30 cellular contexts compared by ENCODE assay signal in the genomic region with DNA sequence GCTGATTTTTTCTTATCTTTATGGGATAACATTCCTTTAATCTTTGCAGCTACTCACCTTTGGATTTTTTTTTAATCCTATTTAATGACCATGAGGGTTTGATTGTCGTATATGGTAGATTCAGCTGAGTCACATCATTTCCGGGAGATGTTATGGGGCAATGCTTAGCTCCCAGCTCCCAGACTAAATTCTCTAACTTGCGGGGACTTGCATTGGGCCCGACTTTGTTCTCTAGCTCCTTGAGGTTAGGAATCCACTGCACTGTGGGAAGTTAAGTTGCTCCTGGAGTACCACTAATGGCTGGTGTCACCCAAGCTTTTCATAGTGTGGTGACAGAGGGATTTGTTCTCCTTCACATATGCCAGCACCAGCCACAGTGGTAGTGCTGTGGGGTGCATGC.
"Had no signal": no experiment of that assay in that cellular context is flagged by ENCODE, and none has a peak within 500 bp of the region (broad histone marks: within the 10 kb centered on the region; RNA-seq: fewer than 3 reads in every experiment).

No MANE protein-coding gene starts in this region.

- H3K9me3 ChIP-seq: body of pancreas, gastrocnemius medialis had no signal

- H3K27ac Mint-ChIP-seq: activated CD4-positive, alpha-beta memory T cell treated with anti-CD3 and anti-CD28 coated beads, Interleukin-2, amount 10 ng/mL, durations not matched to agents 7 days and 5 days; activated CD4-positive, alpha-beta T cell treated with anti-CD3 and anti-CD28 coated beads, Interleukin-2, amount 10 ng/mL, durations not matched to agents 7 days and 5 days; activated naive CD4-positive, alpha-beta T cell treated with anti-CD3 and anti-CD28 coated beads, Interleukin-2, amount 10 ng/mL, durations not matched to agents 7 days and 5 days; activated naive CD4-positive, alpha-beta T cell treated with anti-CD3 and anti-CD28 coated beads, Interleukin-2, amount 50 U/mL, for 72 hours; activated naive CD8-positive, alpha-beta T cell treated with anti-CD3 and anti-CD28 coated beads, Interleukin-2, amount 10 ng/mL, durations not matched to agents 7 days and 5 days; activated T-cell treated with anti-CD3 and anti-CD28 coated beads, Interleukin-2, amount 50 U/mL, for 24 hours; activated T-cell treated with anti-CD3 and anti-CD28 coated beads, Interleukin-2, amount 50 U/mL, for 72 hours; dendritic cell treated with granulocyte-macrophage colony-stimulating factor and Interleukin-4, amounts not matched to agents 40 ng/mL and 50 ng/mL, for 4 days; endodermal cell; WTC11 had no signal

- H3K4me3 Mint-ChIP-seq: activated CD4-positive, alpha-beta memory T cell treated with anti-CD3 and anti-CD28 coated beads, Interleukin-2, amount 10 ng/mL, durations not matched to agents 7 days and 5 days; activated CD4-positive, alpha-beta T cell treated with anti-CD3 and anti-CD28 coated beads, Interleukin-2, amount 10 ng/mL, durations not matched to agents 7 days and 5 days; activated naive CD4-positive, alpha-beta T cell treated with anti-CD3 and anti-CD28 coated beads, Interleukin-2, amount 10 ng/mL, durations not matched to agents 7 days and 5 days; activated naive CD8-positive, alpha-beta T cell treated with anti-CD3 and anti-CD28 coated beads, Interleukin-2, amount 10 ng/mL, durations not matched to agents 7 days and 5 days; activated T-cell treated with anti-CD3 and anti-CD28 coated beads, Interleukin-2, amount 50 U/mL, for 24 hours; activated T-cell treated with anti-CD3 and anti-CD28 coated beads, Interleukin-2, amount 50 U/mL, for 72 hours; central memory CD8-positive, alpha-beta T cell; dendritic cell treated with granulocyte-macrophage colony-stimulating factor and Interleukin-4, amounts not matched to agents 40 ng/mL and 50 ng/mL, for 4 days; endodermal cell; WTC11 had no signal

- H3K4me3 ChIP-seq: body of pancreas, coronary artery, dorsolateral prefrontal cortex, gastrocnemius medialis, heart left ventricle had no signal

- H3K36me3 Mint-ChIP-seq: activated naive CD4-positive, alpha-beta T cell treated with anti-CD3 and anti-CD28 coated beads, Interleukin-2, amount 10 ng/mL, durations not matched to agents 7 days and 5 days; activated naive CD4-positive, alpha-beta T cell treated with anti-CD3 and anti-CD28 coated beads, Interleukin-2, amount 50 U/mL, for 72 hours; activated naive CD8-positive, alpha-beta T cell treated with anti-CD3 and anti-CD28 coated beads, Interleukin-2, amount 10 ng/mL, durations not matched to agents 7 days and 5 days had no signal

- H3K4me1 ChIP-seq: body of pancreas, gastrocnemius medialis, heart left ventricle had no signal

- H3K36me3 ChIP-seq: gastrocnemius medialis, heart left ventricle had no signal

- DNase-seq: activated CD4-positive, alpha-beta memory T cell treated with anti-CD3 and anti-CD28 coated beads, Interleukin-2, amount 10 ng/mL, durations not matched to agents 7 days and 5 days; activated CD4-positive, alpha-beta T cell treated with anti-CD3 and anti-CD28 coated beads for 1 hour; activated CD4-positive, alpha-beta T cell treated with anti-CD3 and anti-CD28 coated beads for 4 hours; activated CD4-positive, alpha-beta T cell treated with anti-CD3 and anti-CD28 coated beads, Interleukin-2, amount 10 ng/mL, durations not matched to agents 7 days and 5 days; activated CD4-positive, alpha-beta T cell treated with anti-CD3 and anti-CD28 coated beads, Interleukin-2, amount 50 U/mL, for 4 hours; activated CD8-positive, alpha-beta memory T cell treated with anti-CD3 and anti-CD28 coated beads, Interleukin-2, amount 50 U/mL, for 48 hours; activated gamma-delta T cell; activated naive CD4-positive, alpha-beta T cell; activated naive CD4-positive, alpha-beta T cell treated with anti-CD3 and anti-CD28 coated beads, Interleukin-2, amount 10 ng/mL, durations not matched to agents 7 days and 5 days; activated naive CD8-positive, alpha-beta T cell treated with anti-CD3 and anti-CD28 coated beads, Interleukin-2, amount 10 ng/mL, durations not matched to agents 7 days and 5 days; activated T-cell treated with anti-CD3 and anti-CD28 coated beads for 4 hours; activated T-cell treated with anti-CD3 and anti-CD28 coated beads, Interleukin-2, amount 50 U/mL, for 24 hours; activated T-cell treated with anti-CD3 and anti-CD28 coated beads, Interleukin-2, amount 50 U/mL, for 72 hours; anterior cingulate cortex; body of pancreas; dorsolateral prefrontal cortex; effector memory CD4-positive, alpha-beta T cell; endodermal cell; foreskin fibroblast; gastrocnemius medialis; glutamatergic neuron; heart left ventricle; hypothalamus; T-helper 2 cell had no signal

- H3K27ac ChIP-seq: body of pancreas, coronary artery, dorsolateral prefrontal cortex, gastrocnemius medialis, heart left ventricle, VCaP had no signal

- H3K27me3 Mint-ChIP-seq: activated CD4-positive, alpha-beta memory T cell treated with anti-CD3 and anti-CD28 coated beads, Interleukin-2, amount 10 ng/mL, durations not matched to agents 7 days and 5 days; activated CD4-positive, alpha-beta T cell treated with anti-CD3 and anti-CD28 coated beads, Interleukin-2, amount 10 ng/mL, durations not matched to agents 7 days and 5 days; activated naive CD4-positive, alpha-beta T cell treated with anti-CD3 and anti-CD28 coated beads, Interleukin-2, amount 10 ng/mL, durations not matched to agents 7 days and 5 days; activated naive CD8-positive, alpha-beta T cell treated with anti-CD3 and anti-CD28 coated beads, Interleukin-2, amount 10 ng/mL, durations not matched to agents 7 days and 5 days; activated T-cell treated with anti-CD3 and anti-CD28 coated beads, Interleukin-2, amount 50 U/mL, for 24 hours; central memory CD8-positive, alpha-beta T cell; dendritic cell treated with granulocyte-macrophage colony-stimulating factor and Interleukin-4, amounts not matched to agents 40 ng/mL and 50 ng/mL, for 4 days had no signal

- H3K4me1 Mint-ChIP-seq: activated CD4-positive, alpha-beta memory T cell treated with anti-CD3 and anti-CD28 coated beads, Interleukin-2, amount 10 ng/mL, durations not matched to agents 7 days and 5 days; activated CD4-positive, alpha-beta T cell treated with anti-CD3 and anti-CD28 coated beads, Interleukin-2, amount 10 ng/mL, durations not matched to agents 7 days and 5 days; activated naive CD4-positive, alpha-beta T cell treated with anti-CD3 and anti-CD28 coated beads, Interleukin-2, amount 10 ng/mL, durations not matched to agents 7 days and 5 days; activated naive CD8-positive, alpha-beta T cell treated with anti-CD3 and anti-CD28 coated beads, Interleukin-2, amount 10 ng/mL, durations not matched to agents 7 days and 5 days; central memory CD8-positive, alpha-beta T cell; WTC11 had no signal

- H3K27me3 ChIP-seq: body of pancreas, dorsolateral prefrontal cortex, gastrocnemius medialis, heart left ventricle had no signal

- H3K9me3 Mint-ChIP-seq: activated CD4-positive, alpha-beta memory T cell treated with anti-CD3 and anti-CD28 coated beads, Interleukin-2, amount 10 ng/mL, durations not matched to agents 7 days and 5 days; activated naive CD8-positive, alpha-beta T cell treated with anti-CD3 and anti-CD28 coated beads, Interleukin-2, amount 10 ng/mL, durations not matched to agents 7 days and 5 days had no signal

- ATAC-seq: activated naive CD4-positive, alpha-beta T cell treated with anti-CD3 and anti-CD28 coated beads, Interleukin-2, amount 50 U/mL, for 72 hours; activated T-cell treated with anti-CD3 and anti-CD28 coated beads, Interleukin-2, amount 50 U/mL, for 72 hours; body of pancreas; gastrocnemius medialis; heart left ventricle; WTC11 had no signal
